In the genomic region with DNA sequence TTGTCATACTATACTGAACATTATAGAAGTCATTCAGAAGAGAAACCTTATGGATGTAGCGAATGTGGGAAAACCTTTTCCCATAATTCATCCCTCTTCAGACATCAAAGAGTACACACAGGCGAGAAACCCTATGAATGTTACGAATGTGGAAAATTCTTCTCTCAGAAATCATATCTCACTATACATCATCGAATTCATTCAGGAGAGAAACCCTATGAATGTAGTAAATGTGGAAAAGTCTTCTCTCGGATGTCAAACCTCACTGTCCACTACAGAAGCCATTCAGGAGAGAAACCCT, we compare ENCODE assay signal across 22 cellular contexts. TPM values are rescaled to one million over a fixed set of nuclear protein-coding genes. Genes with fewer than 3 reads are reported as not detected.
DNase-seq lines count a peak whose midpoint lies in the region; ATAC-seq and TF ChIP-seq lines count a peak whose summit lies in the region.
"Had no signal": no experiment of that assay in that cellular context is flagged by ENCODE, and none has a peak within 500 bp of the region (broad histone marks: within the 10 kb centered on the region; RNA-seq: fewer than 3 reads in every experiment).

No MANE protein-coding gene starts in this region.

- H3K36me3 ChIP-seq in CD8-positive, alpha-beta T cell (ENCODE audit: insufficient read depth, low read length), result peaks cover 37% of the 10 kb centered on the region
- H3K36me3 ChIP-seq in HUES48 (ENCODE audit: control insufficient read depth, insufficient read depth, low read length) (peaks cover 70% of the 10 kb centered on the region), endodermal cell (ENCODE audit: control insufficient read depth, insufficient read depth, low read length) (peaks cover 88% of the 10 kb centered on the region), smooth muscle cell (ENCODE audit: low read depth) (peaks cover 89% of the 10 kb centered on the region)

- no peak overlapping the region for H3K27ac ChIP-seq in CD8-positive, alpha-beta T cell (ENCODE audit: low read depth, low read length)
- H3K27ac ChIP-seq in HUES48 (ENCODE audit: low read depth, low read length) (no peak overlapping the region), endodermal cell (ENCODE audit: low read depth, low read length) (no peak overlapping the region), smooth muscle cell (ENCODE audit: low read depth) (no peak overlapping the region)
- H3K27ac ChIP-seq: neutrophil, suprapubic skin had no signal

- no peak overlapping the region for H3K9ac ChIP-seq in HUES48 (ENCODE audit: low read depth, low read length)
- H3K9ac ChIP-seq in endodermal cell (ENCODE audit: extremely low read depth, low read length, poor library complexity, severe bottlenecking), result no peak overlapping the region
- H3K9ac ChIP-seq in smooth muscle cell (ENCODE audit: low read depth), result no peak overlapping the region

- H3K79me2 ChIP-seq in smooth muscle cell (ENCODE audit: low read depth), result no peaks in the 10 kb centered on the region

- WGBS in endodermal cell (ENCODE audit: insufficient coverage in 1 of 2, insufficient read length in 1 of 2), 2 experiments, result 100% methylated on average over 1 to 4 of the region's 5 CpGs
- 96% methylated on average over 5 of the region's 5 CpGs for WGBS in smooth muscle cell (ENCODE audit: low lambda C conversion rate)

- H3K4me3 Mint-ChIP-seq in CD8-positive, alpha-beta T cell, result no peak overlapping the region
- H3K4me3 Mint-ChIP-seq in endodermal cell, result no peak overlapping the region
- H3K4me3 Mint-ChIP-seq: activated CD4-positive, alpha-beta T cell treated with anti-CD3 and anti-CD28 coated beads for 36 hours; dendritic cell treated with granulocyte-macrophage colony-stimulating factor and Interleukin-4, amounts not matched to agents 40 ng/mL and 50 ng/mL, for 4 days; T-helper 1 cell treated with Interleukin-12 subunit alpha and Interleukin-12 subunit beta and Interleukin-4 antibody, amounts not matched to agents 30 μg/mL and 1 μg/mL, for 36 hours had no signal

- no peaks in the 10 kb centered on the region for H3K4me1 ChIP-seq in CD8-positive, alpha-beta T cell (ENCODE audit: insufficient read depth, low read length)
- H3K4me1 ChIP-seq in HUES48 (ENCODE audit: control insufficient read depth, insufficient read depth, low read length), result no peaks in the 10 kb centered on the region
- no peaks in the 10 kb centered on the region for H3K4me1 ChIP-seq in endodermal cell (ENCODE audit: control insufficient read depth, insufficient read depth, low read length)
- H3K4me1 ChIP-seq in smooth muscle cell (ENCODE audit: low read depth), result no peaks in the 10 kb centered on the region
- H3K4me1 ChIP-seq: suprapubic skin had no signal

- no peak overlapping the region for H2AFZ ChIP-seq in smooth muscle cell (ENCODE audit: low read depth)

- peaks cover 82% of the 10 kb centered on the region for H3K36me3 Mint-ChIP-seq in CD8-positive, alpha-beta T cell
- H3K36me3 Mint-ChIP-seq in endodermal cell (ENCODE audit: low read depth), result peaks cover 97% of the 10 kb centered on the region

- no peaks in the 10 kb centered on the region for H3K27me3 Mint-ChIP-seq in CD8-positive, alpha-beta T cell (ENCODE audit: low read depth)
- no peaks in the 10 kb centered on the region for H3K27me3 Mint-ChIP-seq in endodermal cell (ENCODE audit: insufficient read depth)
- H3K27me3 Mint-ChIP-seq: activated CD4-positive, alpha-beta T cell treated with anti-CD3 and anti-CD28 coated beads for 36 hours had no signal

- no peak for ATAC-seq in CD8-positive, alpha-beta T cell
- ATAC-seq in GM18867 (IDR thresholded peaks at IDR 0.05; ENCODE audit: unreplicated experiment), result no peak
- ATAC-seq: activated CD4-positive, alpha-beta T cell treated with anti-CD3 and anti-CD28 coated beads for 36 hours had no signal

- H3K9me3 ChIP-seq in CD8-positive, alpha-beta T cell (ENCODE audit: low read length), result peaks cover 64% of the 10 kb centered on the region
- H3K9me3 ChIP-seq in HUES48 (ENCODE audit: control insufficient read depth, insufficient read depth, low read length) (peaks cover 98% of the 10 kb centered on the region), endodermal cell (ENCODE audit: control insufficient read depth, low read length) (peaks cover 100% of the 10 kb centered on the region), smooth muscle cell (replicated peaks; ENCODE audit: low read depth) (peaks cover 92% of the 10 kb centered on the region)

- CTCF ChIA-PET in CD8-positive, alpha-beta T cell (lab: Charles Lee), result no interaction called here

- H3K27ac Mint-ChIP-seq in CD8-positive, alpha-beta T cell, result no peak overlapping the region
- no peak overlapping the region for H3K27ac Mint-ChIP-seq in endodermal cell
- H3K27ac Mint-ChIP-seq: activated CD4-positive, alpha-beta T cell treated with anti-CD3 and anti-CD28 coated beads for 36 hours; dendritic cell treated with granulocyte-macrophage colony-stimulating factor and Interleukin-4, amounts not matched to agents 40 ng/mL and 50 ng/mL, for 4 days had no signal

- peaks cover 66% of the 10 kb centered on the region for H3K9me3 Mint-ChIP-seq in CD8-positive, alpha-beta T cell
- H3K9me3 Mint-ChIP-seq in endodermal cell, result peaks cover 99% of the 10 kb centered on the region

- no peak for TF ChIP-seq CTCF in CD8-positive, alpha-beta T cell (IDR thresholded peaks at IDR 0.05)
- no peak for TF ChIP-seq CTCF in endodermal cell (conservative IDR thresholded peaks at IDR 0.05)
- TF ChIP-seq CTCF in smooth muscle cell (IDR thresholded peaks at IDR 0.05; ENCODE audit: borderline replicate concordance, insufficient read depth, poor library complexity, severe bottlenecking), result no peak

- H3F3A ChIP-seq in smooth muscle cell (ENCODE audit: low read depth), result peaks cover 27% of the 10 kb centered on the region

- H3K4me2 ChIP-seq in smooth muscle cell, result no peak overlapping the region

- no peaks in the 10 kb centered on the region for H4K20me1 ChIP-seq in smooth muscle cell (ENCODE audit: low read depth)

- DNase-seq in CD8-positive, alpha-beta T cell, result no peak
- DNase-seq in endodermal cell, result no peak
- no peak for DNase-seq in smooth muscle cell (lab: John Stamatoyannopoulos, UW; ENCODE audit: unreplicated experiment)
- DNase-seq in NCI-H146 treated with DMSO at 0.1 percent for 48 hours (lab: John Stamatoyannopoulos, UW; ENCODE audit: unreplicated experiment), result no peak
- DNase-seq in LoVo (ENCODE audit: low spot score), result no peak
- DNase-seq: activated CD4-positive, alpha-beta T cell treated with anti-CD3 and anti-CD28 coated beads for 36 hours; activated naive CD4-positive, alpha-beta T cell treated with Interleukin-2 at 50 U/mL for 16 hours; anterior cingulate cortex; DMS79 treated with DMSO at 0.1 percent for 48 hours; IMR-90; kidney glomerular epithelial cell; mammary epithelial cell; NCI-H1105; NCI-H2029 treated with DMSO at 0.1 percent for 48 hours; NCI-H2227 treated with DMSO at 0.1 percent for 48 hours; stimulated activated CD4-positive, alpha-beta T cell treated with anti-CD3 and anti-CD28 coated beads, Interleukin-1b, Interleukin-23, amount 100 ng/mL, for 48 hours had no signal

- POLR2A ChIA-PET in CD8-positive, alpha-beta T cell (lab: Charles Lee), result no interaction called here

- H3K27me3 ChIP-seq in CD8-positive, alpha-beta T cell (ENCODE audit: insufficient read depth, low read length), result no peaks in the 10 kb centered on the region
- H3K27me3 ChIP-seq in HUES48 (ENCODE audit: control insufficient read depth, insufficient read depth, low read length) (no peaks in the 10 kb centered on the region), endodermal cell (ENCODE audit: control insufficient read depth, insufficient read depth, low read length, poor library complexity, severe bottlenecking) (no peaks in the 10 kb centered on the region), smooth muscle cell (ENCODE audit: low read depth) (no peaks in the 10 kb centered on the region)
- H3K27me3 ChIP-seq: neutrophil, suprapubic skin had no signal

- H3K4me3 ChIP-seq in CD8-positive, alpha-beta T cell (ENCODE audit: low read depth, low read length), result peak overlapping the region; percentile 10
- H3K4me3 ChIP-seq in HUES48 (ENCODE audit: low read depth, low read length) (peak overlapping the region; percentile 36), endodermal cell (ENCODE audit: low read length) (peak overlapping the region; percentile 80), smooth muscle cell (peak overlapping the region; percentile 27)
- H3K4me3 ChIP-seq: suprapubic skin had no signal

- no peaks in the 10 kb centered on the region for H3K4me1 Mint-ChIP-seq in CD8-positive, alpha-beta T cell (ENCODE audit: low read depth)
- no peaks in the 10 kb centered on the region for H3K4me1 Mint-ChIP-seq in endodermal cell
- H3K4me1 Mint-ChIP-seq: activated CD4-positive, alpha-beta T cell treated with anti-CD3 and anti-CD28 coated beads for 36 hours had no signal

- intact Hi-C loops in CD8-positive, alpha-beta T cell (cut with DNase I, micrococcal nuclease), result no loop called here

RNA-seq across cellular contexts. Expression of a gene that starts 19.4 kb away (rescaled TPM):
- total RNA-seq in CD8-positive, alpha-beta T cell, result 10 to 100 TPM; 12.9 to 13.6 TPM
- 10 to 100 TPM; 18.5 to 18.8 TPM for total RNA-seq in endodermal cell
- 10.6 TPM for polyA plus RNA-seq in endodermal cell (2013, experiment 1 of 2)
- 10.6 TPM for polyA plus RNA-seq in endodermal cell (2013, experiment 2 of 2)
- 13.1 and 13.8 TPM in 2 replicates for total RNA-seq in smooth muscle cell
- polyA plus RNA-seq in smooth muscle cell, result 2.6 and 4.6 TPM in 2 replicates

Comparison
In these comparisons a context has a peak if more than half of its experiments do, and no peak if none do; other contexts are left out.
1. H3K4me3 ChIP-seq: peak in every context shown above with its lines; median percentile 80 in endodermal cell; 36 in HUES48; 27 in smooth muscle cell; 10 in CD8-positive, alpha-beta T cell.